In genomic region chr1:233294991-233295774, GRCh38 we compare ENCODE assay signal across 1 cellular context.
A peak's percentile ranks its signal among the peaks of the same experiment; 100 is the strongest.
TF ChIP-seq lines count a peak whose summit lies in the region.

PCNX2 (minus strand) TSS chr1:233295725; CDS start chr1:233295478, 247 bp downstream.

TF ChIP-seq in HEK293, 187 proteins besides CTCF, POLR2A, EP300 and RAD21 (continued from another document):
- TF ChIP-seq KLF17 (tag by site-specific recombination; IDR thresholded peaks at IDR 0.05) = peak; percentile 48; the same call in 1 of the 2 replicates
- TF ChIP-seq KLF10 (tag by site-specific recombination; IDR thresholded peaks at IDR 0.05) = peak; percentile 55; the same call in 1 of the 2 replicates
- TF ChIP-seq ZNF558 (tag by site-specific recombination; IDR thresholded peaks at IDR 0.05) = peak; percentile 29; the same call in 1 of the 2 replicates
- peak; percentile 60; the same call in 1 of the 2 replicates for TF ChIP-seq ZNF362 (tag by site-specific recombination; IDR thresholded peaks at IDR 0.05)
- TF ChIP-seq ZFP37 (tag by site-specific recombination; IDR thresholded peaks at IDR 0.05) = peak; percentile 87
- TF ChIP-seq ZNF670 (tag by site-specific recombination; IDR thresholded peaks at IDR 0.05; ENCODE audit: low read depth) = no peak
- TF ChIP-seq YY1 (tag by site-specific recombination; IDR thresholded peaks at IDR 0.05) = peak; percentile 88
- no peak for TF ChIP-seq ZNF311 (tag by site-specific recombination; IDR thresholded peaks at IDR 0.05; ENCODE audit: borderline replicate concordance)
- no peak for TF ChIP-seq ZNF16 (tag by site-specific recombination; IDR thresholded peaks at IDR 0.05; ENCODE audit: low read depth)
- peak; percentile 54 for TF ChIP-seq SP2 (tag by site-specific recombination; IDR thresholded peaks at IDR 0.05)
- peak; percentile 27; the same call in 1 of the 2 replicates for TF ChIP-seq ZNF513 (tag by site-specific recombination; IDR thresholded peaks at IDR 0.05)
- TF ChIP-seq ZBTB26 (tag by site-specific recombination; optimal IDR thresholded peaks at IDR 0.05) = peak; percentile 79
- TF ChIP-seq ZNF335 (tag by site-specific recombination; conservative IDR thresholded peaks at IDR 0.05) = peak; percentile 63
- no peak; the same call in 1 of the 2 replicates for TF ChIP-seq ZBTB8A (tag by site-specific recombination; IDR thresholded peaks at IDR 0.05)
- TF ChIP-seq KLF7 (tag by site-specific recombination; IDR thresholded peaks at IDR 0.05; ENCODE audit: borderline replicate concordance) = no peak
- no peak for TF ChIP-seq ZNF148 (tag by site-specific recombination; IDR thresholded peaks at IDR 0.05; ENCODE audit: borderline replicate concordance)
- peak; percentile 87 for TF ChIP-seq ZNF600 (tag by site-specific recombination; IDR thresholded peaks at IDR 0.05)
- TF ChIP-seq ZNF785 (tag by site-specific recombination; IDR thresholded peaks at IDR 0.05) = no peak
- TF ChIP-seq ZBTB49 (tag by site-specific recombination; IDR thresholded peaks at IDR 0.05; ENCODE audit: low read depth) = no peak
- TF ChIP-seq ZNF629 (tag by site-specific recombination; IDR thresholded peaks at IDR 0.05) = peak; percentile 63
- peak; percentile 94 for TF ChIP-seq ZNF561 (tag by site-specific recombination; IDR thresholded peaks at IDR 0.05; ENCODE audit: borderline replicate concordance)
